26 cellular contexts compared by ENCODE assay signal in the genomic region with DNA sequence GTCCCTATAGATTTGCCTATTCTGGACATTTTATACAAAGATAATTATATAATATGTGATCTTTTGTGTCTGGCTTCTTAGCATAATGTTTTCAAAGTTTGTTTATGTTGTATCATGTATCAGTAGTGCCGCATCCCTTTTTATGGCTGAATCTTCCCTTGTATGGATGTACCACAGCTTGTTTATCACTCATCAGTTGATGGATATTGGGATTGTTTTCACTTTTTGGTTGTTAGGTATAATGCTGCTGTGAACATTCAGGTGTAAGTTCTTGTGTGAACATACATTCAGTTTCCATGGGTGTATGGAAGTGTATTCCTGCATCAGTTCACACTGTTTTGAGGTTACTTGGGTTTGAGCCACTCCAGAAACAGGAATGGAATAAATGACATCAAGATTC.
"Had no signal": no experiment of that assay in that cellular context is flagged by ENCODE, and none has a peak within 500 bp of the region (broad histone marks: within the 10 kb centered on the region; RNA-seq: fewer than 3 reads in every experiment).

No MANE protein-coding gene starts in this region.

- H3K9me3 ChIP-seq: gastrocnemius medialis, mucosa of descending colon, ovary, psoas muscle, spleen, thoracic aorta, tibial nerve, upper lobe of right lung, uterus had no signal

- H3K27ac Mint-ChIP-seq: mesothelial cell of epicardium; stimulated activated memory B cell treated with anti-CD40 and anti-IgM and Interleukin-4, amounts not matched to agents 10 μg/mL and 1 μg/mL and 100 μg/mL, for 72 hours had no signal

- ATAC-seq: effector memory CD8-positive, alpha-beta T cell; gastrocnemius medialis; left lobe of liver; mucosa of descending colon; right cardiac atrium; stimulated activated memory B cell treated with anti-CD40 and anti-IgM and Interleukin-4, amounts not matched to agents 10 μg/mL and 1 μg/mL and 100 μg/mL, for 72 hours; upper lobe of right lung had no signal

- H3K9me3 Mint-ChIP-seq: effector memory CD8-positive, alpha-beta T cell; mesothelial cell of epicardium; nephron; stimulated activated memory B cell treated with anti-CD40 and anti-IgM and Interleukin-4, amounts not matched to agents 10 μg/mL and 1 μg/mL and 100 μg/mL, for 72 hours; stimulated activated naive CD8-positive, alpha-beta T cell treated with anti-CD3 and anti-CD28 coated beads, Interleukin-15, Interleukin-2, amounts not matched to agents 100 ng/mL and 50 ng/mL, for 24 hours had no signal

- H3K27ac ChIP-seq: ovary, psoas muscle, thoracic aorta, tibial nerve, upper lobe of right lung, uterus had no signal

- H3K36me3 ChIP-seq: gastrocnemius medialis, ovary, thoracic aorta, tibial nerve, uterus had no signal

- H3K4me3 ChIP-seq: gastrocnemius medialis, lung, mucosa of descending colon, ovary, psoas muscle, skin epidermis, thoracic aorta, tibial nerve, upper lobe of right lung, uterus had no signal

- DNase-seq: cortex of kidney; effector memory CD8-positive, alpha-beta T cell; gastrocnemius medialis; head of caudate nucleus; kidney; mesenchymal stem cell; mucosa of descending colon; naive B cell; occipital lobe; ovary; posterior cingulate gyrus; psoas muscle; right cardiac atrium; spleen; stimulated activated CD4-positive, alpha-beta T cell treated with anti-CD3 and anti-CD28 coated beads, Interleukin-4, amount 100 ng/mL, for 4 hours; upper lobe of right lung; uterus had no signal

- H3K36me3 Mint-ChIP-seq: mesothelial cell of epicardium, naive B cell had no signal

- H3K27me3 Mint-ChIP-seq: effector memory CD8-positive, alpha-beta T cell; naive B cell; stimulated activated memory B cell treated with anti-CD40 and anti-IgM and Interleukin-4, amounts not matched to agents 10 μg/mL and 1 μg/mL and 100 μg/mL, for 72 hours; stimulated activated naive CD8-positive, alpha-beta T cell treated with anti-CD3 and anti-CD28 coated beads, Interleukin-15, Interleukin-2, amounts not matched to agents 100 ng/mL and 50 ng/mL, for 24 hours had no signal

- H3K4me3 Mint-ChIP-seq: effector memory CD8-positive, alpha-beta T cell; mesothelial cell of epicardium; stimulated activated memory B cell treated with anti-CD40 and anti-IgM and Interleukin-4, amounts not matched to agents 10 μg/mL and 1 μg/mL and 100 μg/mL, for 72 hours; stimulated activated naive CD8-positive, alpha-beta T cell treated with anti-CD3 and anti-CD28 coated beads, Interleukin-15, Interleukin-2, amounts not matched to agents 100 ng/mL and 50 ng/mL, for 24 hours had no signal

- H3K27me3 ChIP-seq: gastrocnemius medialis, ovary, spleen, tibial nerve, upper lobe of right lung, uterus had no signal
